Comparison of ENCODE assay signal across 32 cellular contexts in genomic region chr1:46002751-46003150, GRCh38.
"Had no signal": no experiment of that assay in that cellular context is flagged by ENCODE, and none has a peak within 500 bp of the region (broad histone marks: within the 10 kb centered on the region; RNA-seq: fewer than 3 reads in every experiment).

No MANE protein-coding gene starts in this region.

- H3K27me3 Mint-ChIP-seq: activated CD4-positive, alpha-beta memory T cell treated with anti-CD3 and anti-CD28 coated beads, Interleukin-2, amount 10 ng/mL, durations not matched to agents 7 days and 5 days; activated CD8-positive, alpha-beta memory T cell treated with anti-CD3 and anti-CD28 coated beads, Interleukin-2, amount 10 ng/mL, durations not matched to agents 7 days and 5 days; activated naive CD4-positive, alpha-beta T cell treated with anti-CD3 and anti-CD28 coated beads, Interleukin-2, amount 10 ng/mL, durations not matched to agents 7 days and 5 days; activated naive CD8-positive, alpha-beta T cell; activated naive CD8-positive, alpha-beta T cell treated with anti-CD3 and anti-CD28 coated beads, Interleukin-2, amount 50 U/mL, for 24 hours had no signal

- H3K27ac Mint-ChIP-seq: activated CD4-positive, alpha-beta memory T cell treated with anti-CD3 and anti-CD28 coated beads, Interleukin-2, amount 10 ng/mL, durations not matched to agents 7 days and 5 days; activated CD8-positive, alpha-beta memory T cell treated with anti-CD3 and anti-CD28 coated beads, Interleukin-2, amount 10 ng/mL, durations not matched to agents 7 days and 5 days; activated naive CD4-positive, alpha-beta T cell treated with anti-CD3 and anti-CD28 coated beads, Interleukin-2, amount 10 ng/mL, durations not matched to agents 7 days and 5 days; activated naive CD8-positive, alpha-beta T cell; activated naive CD8-positive, alpha-beta T cell treated with anti-CD3 and anti-CD28 coated beads, Interleukin-2, amount 50 U/mL, for 24 hours had no signal

- H3K9me3 Mint-ChIP-seq: activated CD4-positive, alpha-beta memory T cell treated with anti-CD3 and anti-CD28 coated beads, Interleukin-2, amount 10 ng/mL, durations not matched to agents 7 days and 5 days; activated naive CD4-positive, alpha-beta T cell treated with anti-CD3 and anti-CD28 coated beads, Interleukin-2, amount 10 ng/mL, durations not matched to agents 7 days and 5 days; activated naive CD8-positive, alpha-beta T cell treated with anti-CD3 and anti-CD28 coated beads, Interleukin-2, amount 50 U/mL, for 24 hours had no signal

- H3K27me3 ChIP-seq: brain microvascular endothelial cell had no signal

- DNase-seq: activated CD4-positive, alpha-beta memory T cell treated with anti-CD3 and anti-CD28 coated beads, Interleukin-2, amount 10 ng/mL, durations not matched to agents 7 days and 5 days; activated CD4-positive, alpha-beta T cell treated with anti-CD3 and anti-CD28 coated beads for 1 hour; activated CD4-positive, alpha-beta T cell treated with anti-CD3 and anti-CD28 coated beads for 48 hours; activated CD4-positive, CD25-positive, alpha-beta regulatory T cell; activated CD8-positive, alpha-beta memory T cell treated with anti-CD3 and anti-CD28 coated beads for 24 hours; activated CD8-positive, alpha-beta memory T cell treated with anti-CD3 and anti-CD28 coated beads, Interleukin-2, amount 10 ng/mL, durations not matched to agents 7 days and 5 days; activated CD8-positive, alpha-beta memory T cell treated with anti-CD3 and anti-CD28 coated beads, Interleukin-2, amount 50 U/mL, for 48 hours; activated effector memory CD4-positive, alpha-beta T cell treated with Interleukin-2 at 50 U/mL for 16 hours; activated naive CD4-positive, alpha-beta T cell treated with anti-CD3 and anti-CD28 coated beads, Interleukin-2, amount 10 ng/mL, durations not matched to agents 7 days and 5 days; activated naive CD8-positive, alpha-beta T cell treated with anti-CD3 and anti-CD28 coated beads, Interleukin-2, amount 50 U/mL, for 24 hours; activated T-cell treated with anti-CD3 and anti-CD28 coated beads, Interleukin-2, amount 50 U/mL, for 48 hours; aorta; brain microvascular endothelial cell; central memory CD4-positive, alpha-beta T cell; NCI-H1092; NCI-H1436 treated with DMSO at 0.1 percent for 48 hours; NCI-H1694 treated with DMSO at 0.1 percent for 48 hours; NCI-H2029; NCI-H2107; NCI-H2171; NCI-H510A; NCI-H526; NCI-H748 treated with DMSO at 0.1 percent for 48 hours; NK-92 treated with Interleukin-12 subunit alpha and Interleukin-12 subunit beta, amount 100 ng/mL, for 24 hours; PC-9; SW 1271; T-helper 1 cell; T-helper 2 cell; T-helper 9 cell; WERI-Rb-1 had no signal

- H3K4me3 ChIP-seq: PC-9 had no signal

- ATAC-seq: activated CD8-positive, alpha-beta memory T cell treated with anti-CD3 and anti-CD28 coated beads, Interleukin-2, amount 10 ng/mL, durations not matched to agents 7 days and 5 days; activated naive CD8-positive, alpha-beta T cell treated with anti-CD3 and anti-CD28 coated beads, Interleukin-2, amount 50 U/mL, for 24 hours had no signal

- H3K4me1 Mint-ChIP-seq: activated CD4-positive, alpha-beta memory T cell treated with anti-CD3 and anti-CD28 coated beads, Interleukin-2, amount 10 ng/mL, durations not matched to agents 7 days and 5 days; activated naive CD4-positive, alpha-beta T cell treated with anti-CD3 and anti-CD28 coated beads, Interleukin-2, amount 10 ng/mL, durations not matched to agents 7 days and 5 days; activated naive CD8-positive, alpha-beta T cell treated with anti-CD3 and anti-CD28 coated beads, Interleukin-2, amount 50 U/mL, for 24 hours had no signal

- H3K4me3 Mint-ChIP-seq: activated CD4-positive, alpha-beta memory T cell treated with anti-CD3 and anti-CD28 coated beads, Interleukin-2, amount 10 ng/mL, durations not matched to agents 7 days and 5 days; activated CD8-positive, alpha-beta memory T cell treated with anti-CD3 and anti-CD28 coated beads, Interleukin-2, amount 10 ng/mL, durations not matched to agents 7 days and 5 days; activated naive CD4-positive, alpha-beta T cell treated with anti-CD3 and anti-CD28 coated beads, Interleukin-2, amount 10 ng/mL, durations not matched to agents 7 days and 5 days; activated naive CD8-positive, alpha-beta T cell; activated naive CD8-positive, alpha-beta T cell treated with anti-CD3 and anti-CD28 coated beads, Interleukin-2, amount 50 U/mL, for 24 hours had no signal

- H3K27ac ChIP-seq: brain microvascular endothelial cell, PC-9, RWPE1, WERI-Rb-1 had no signal
